In the genomic region with DNA sequence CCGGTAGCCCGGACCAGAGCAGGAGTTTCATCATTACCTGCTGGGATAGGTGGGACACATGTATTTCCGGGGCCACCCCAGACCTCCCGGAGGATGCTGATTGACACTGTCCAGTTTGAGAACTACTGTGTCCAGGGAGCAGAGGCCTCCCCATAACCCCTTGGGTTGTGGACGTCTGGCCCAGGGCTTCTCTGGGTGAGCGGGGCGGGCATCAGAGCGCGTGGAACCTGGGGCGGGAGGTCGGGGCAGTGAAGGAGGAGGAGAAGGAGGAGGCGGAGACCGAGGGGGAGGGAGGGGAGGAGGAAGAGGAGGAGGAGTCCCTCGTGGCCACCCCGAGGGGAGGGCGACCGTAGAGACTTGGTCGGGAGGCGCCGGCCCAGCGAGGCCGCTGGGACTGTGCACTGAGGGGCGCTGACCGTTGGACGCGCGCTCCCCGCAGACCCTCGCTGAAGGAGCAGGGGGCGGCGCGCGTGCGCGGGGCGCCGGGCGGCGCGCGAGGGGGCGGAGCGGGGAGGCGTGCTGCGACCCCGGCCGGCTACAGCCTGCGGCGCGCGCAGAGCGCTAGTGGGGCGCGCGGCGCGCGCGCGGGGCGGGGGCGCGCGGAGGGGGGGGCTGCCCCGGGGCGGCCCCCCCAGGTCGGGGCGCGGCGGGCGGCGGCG, we compare ENCODE assay signal across 8 cellular contexts. TPM values are rescaled to one million over a fixed set of nuclear protein-coding genes. Genes with fewer than 3 reads are reported as not detected.
DNase-seq lines count a peak whose midpoint lies in the region; ATAC-seq and TF ChIP-seq lines count a peak whose summit lies in the region.

Gene GRK3, plus strand, starts transcription at position 356 of the 659 bp plus-strand sequence. CDS start 366 bp downstream, outside the sequence.

- peak within 1 kb of the TSS; percentile 87 to 100 (median 100) for H3K4me3 Mint-ChIP-seq in IgD-negative memory B cell

- H3K27me3 Mint-ChIP-seq in IgD-negative memory B cell = peaks cover 2% of the 10 kb centered on the region

- H3K27me3 ChIP-seq in BE2C = no peaks in the 10 kb centered on the region
- H3K27me3 ChIP-seq in iPS DF 6.9 (ENCODE audit: control insufficient read depth, insufficient read depth, low read length) = no peaks in the 10 kb centered on the region; the same call in 1 of the 2 replicates

- in situ Hi-C loops in astrocyte of the cerebellum (cut with HindIII; ENCODE audit: low sequenced_read_pairs) = no loop called here

- DNase-seq in BE2C (peak; percentile 89), GM19240 (ENCODE audit: insufficient read length, low spot score) (peak; percentile 58), astrocyte of the cerebellum (ENCODE audit: low read depth) (no peak), iPS DF 6.9 (ENCODE audit: low read depth, low spot score) (peak; percentile 31), skeletal muscle cell (ENCODE audit: low read depth) (no peak)

- H3K4me3 ChIP-seq in BE2C (ENCODE audit: low read depth, low read length) (peak within 1 kb of the TSS; percentile 98), astrocyte of the cerebellum (ENCODE audit: low read depth, low read length) (peak within 1 kb of the TSS; percentile 58), iPS DF 6.9 (ENCODE audit: low read length) (peak within 1 kb of the TSS; percentile 48), skeletal muscle cell (ENCODE audit: low read depth, low read length) (peak within 1 kb of the TSS; percentile 56)

- no peak within 1 kb of the TSS for H3K27ac ChIP-seq in iPS DF 6.9 (ENCODE audit: low read length)

- H3K9me3 ChIP-seq in BE2C (no peaks in the 10 kb centered on the region), iPS DF 6.9 (ENCODE audit: control insufficient read depth, insufficient read depth, low read length) (no peaks in the 10 kb centered on the region)

- H3K36me3 ChIP-seq in BE2C (no peaks in the 10 kb centered on the region; the same call in 1 of the 2 replicates), iPS DF 6.9 (ENCODE audit: control insufficient read depth, insufficient read depth, low read length) (no peaks in the 10 kb centered on the region)

- no peak for ATAC-seq in GM18520 (IDR thresholded peaks at IDR 0.05; ENCODE audit: unreplicated experiment)

- H3K36me3 Mint-ChIP-seq in IgD-negative memory B cell = peaks cover 2% of the 10 kb centered on the region

- peaks cover 54 to 64% (median 56%) of the 10 kb centered on the region in 3 donors for H3K4me1 Mint-ChIP-seq in IgD-negative memory B cell

- H3K4me1 ChIP-seq in BE2C = peaks cover 8% of the 10 kb centered on the region
- H3K4me1 ChIP-seq in iPS DF 6.9 (ENCODE audit: control insufficient read depth, insufficient read depth, low read length) = 0 out of 2 replicates have a peak, but pooled peaks cover 4% of the 10 kb centered on the region

- TF ChIP-seq CTCF in BE2C (IDR thresholded peaks at IDR 0.05; ENCODE audit: low read depth, low read length) (no peak), astrocyte of the cerebellum (IDR thresholded peaks at IDR 0.05; ENCODE audit: low read depth, low read length, missing control alignments) (no peak)

- H3K27ac Mint-ChIP-seq in IgD-negative memory B cell = peak within 1 kb of the TSS; percentile 79 to 96 (median 95)

- H3K9me3 Mint-ChIP-seq in IgD-negative memory B cell = no peaks in the 10 kb centered on the region

- no CpG with 5 or more reads among the region's 73 CpGs for WGBS in iPS DF 6.9 (ENCODE audit: insufficient coverage, insufficient read length)

- intact Hi-C loops in T-helper 1 cell treated with Interleukin-12 subunit alpha and Interleukin-12 subunit beta and Interleukin-4 antibody, amounts not matched to agents 30 ng/mL and 1 ng/mL, for 36 hours (cut with micrococcal nuclease) = loop anchor here (1.0 to 10.0 kb wide), 7 partner anchors 116 to 1110 kb away; partner anchors contain the start of genes HPS4 and SRRD

RNA-seq across cellular contexts. Expression of gene GRK3, which starts in this region (rescaled TPM):
- polyA plus RNA-seq in BE2C (2012; ENCODE audit: insufficient read depth, insufficient read length, low read depth) = 22.5 TPM
- polyA plus RNA-seq in IgD-negative memory B cell = 10.4 TPM
- total RNA-seq in T-helper 1 cell treated with Interleukin-12 subunit alpha and Interleukin-12 subunit beta and Interleukin-4 antibody, amounts not matched to agents 30 ng/mL and 1 ng/mL, for 36 hours = 36.0 and 37.5 TPM in 2 replicates

Comparison
In these comparisons a context has a peak if more than half of its experiments do, and no peak if none do; other contexts are left out.
1. DNase-seq: peak in BE2C (single experiment), GM19240 (single experiment) and iPS DF 6.9 (single experiment); none in astrocyte of the cerebellum (single experiment) and skeletal muscle cell (single experiment).
2. H3K4me3 ChIP-seq: peak in every context shown above with its lines; median percentile 98 in BE2C; 58 in astrocyte of the cerebellum; 56 in skeletal muscle cell; 48 in iPS DF 6.9.